Comparison of ENCODE assay signal across 12 cellular contexts in the genomic region with DNA sequence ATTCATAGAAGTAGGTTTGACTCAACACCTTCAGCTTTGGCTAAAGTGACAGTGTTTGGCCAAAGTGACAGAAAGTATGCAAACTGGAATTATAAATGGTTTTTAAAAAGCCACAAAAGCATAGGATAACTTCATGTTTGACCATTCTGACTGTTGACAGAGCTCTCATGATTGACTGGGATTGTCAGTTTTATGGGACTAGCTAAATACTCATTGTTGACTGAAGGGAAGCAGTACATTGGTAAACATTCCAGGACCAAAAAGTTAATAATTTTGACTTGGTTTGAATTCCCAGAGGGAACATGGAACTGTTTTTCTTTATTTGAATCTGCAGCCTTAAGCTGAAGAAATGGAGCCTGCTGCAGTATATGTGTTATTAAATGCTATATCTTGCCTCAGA.
A peak's percentile ranks its signal among the peaks of the same experiment; 100 is the strongest.
DNase-seq lines count a peak whose midpoint lies in the region; ATAC-seq and TF ChIP-seq lines count a peak whose summit lies in the region.
"Had no signal": no experiment of that assay in that cellular context is flagged by ENCODE, and none has a peak within 500 bp of the region (broad histone marks: within the 10 kb centered on the region; RNA-seq: fewer than 3 reads in every experiment).

No MANE protein-coding gene starts in this region.

- no peaks in the 10 kb centered on the region for H3F3A ChIP-seq in PC-3 (ENCODE audit: low read length, unreplicated experiment)

- H3K9me2 ChIP-seq in PC-3 (replicated peaks; ENCODE audit: low read length): no peaks in the 10 kb centered on the region

- H3K4me2 ChIP-seq in PC-3 (ENCODE audit: low read length): no peak overlapping the region
- H3K4me2 ChIP-seq: BLaER1 treated with 17β-estradiol and CSF1 and Interleukin-3, amounts not matched to agents 10 nM and 100 nM; GM23338 had no signal

- H3K27me3 ChIP-seq in PC-3 (ENCODE audit: low read length): peaks cover 30% of the 10 kb centered on the region
- H3K27me3 ChIP-seq: BLaER1 treated with 17β-estradiol and CSF1 and Interleukin-3, amounts not matched to agents 10 nM and 100 nM had no signal

- BruUV-seq in PC-3 (replicated peaks; lab: Mats Ljungman, UMichigan): no TSS peak

- no peaks in the 10 kb centered on the region for H4K20me1 ChIP-seq in PC-3 (ENCODE audit: low read length)
- H4K20me1 ChIP-seq: BLaER1 treated with 17β-estradiol and CSF1 and Interleukin-3, amounts not matched to agents 10 nM and 100 nM had no signal

- H3K27ac ChIP-seq in PC-3 (ENCODE audit: low read length): no peak overlapping the region
- H3K27ac ChIP-seq: BLaER1 treated with 17β-estradiol and CSF1 and Interleukin-3, amounts not matched to agents 10 nM and 100 nM; HL-60 had no signal

- H3K4me1 ChIP-seq in PC-3 (ENCODE audit: insufficient read depth, low read length): peaks cover 8% of the 10 kb centered on the region; the same call in 1 of the 2 replicates

- intact Hi-C loops in PC-3 (cut with micrococcal nuclease): no loop called here

- H3K79me2 ChIP-seq in PC-3 (ENCODE audit: low read length): no peaks in the 10 kb centered on the region

- H3K9me3 ChIP-seq in PC-3 (ENCODE audit: low read length): no peaks in the 10 kb centered on the region

- POLR2A ChIA-PET in PC-3 (lab: Charles Lee; ENCODE audit: unreplicated experiment): no interaction called here

- TF ChIP-seq CTCF in LNCaP clone FGC (IDR thresholded peaks at IDR 0.05; ENCODE audit: control insufficient read depth, extremely low read depth, insufficient read depth) (no peak), PC-3 (conservative IDR thresholded peaks at IDR 0.05; ENCODE audit: low read depth, low read length) (no peak)

- peak; percentile 90 for ATAC-seq in PC-3
- ATAC-seq in GM21717 (IDR thresholded peaks at IDR 0.05; ENCODE audit: unreplicated experiment): no peak
- no peak for ATAC-seq in HG03039 (IDR thresholded peaks at IDR 0.05; ENCODE audit: unreplicated experiment)
- ATAC-seq: CD8-positive, alpha-beta T cell; GM23338 had no signal

- H3K4me3 ChIP-seq in LNCaP clone FGC (ENCODE audit: low read depth, low read length) (no peak overlapping the region), PC-3 (ENCODE audit: low read length) (no peak overlapping the region)
- H3K4me3 ChIP-seq: BLaER1 treated with 17β-estradiol and CSF1 and Interleukin-3, amounts not matched to agents 10 nM and 100 nM; GM23338 had no signal

- peak; percentile 44 for DNase-seq in DMS53 treated with DMSO at 0.1 percent for 48 hours (lab: John Stamatoyannopoulos, UW; ENCODE audit: unreplicated experiment)
- peak; percentile 51 for DNase-seq in LNCaP clone FGC (ENCODE audit: low read depth)
- peak; percentile 48 for DNase-seq in PC-3
- DNase-seq in activated effector memory CD4-positive, alpha-beta T cell treated with anti-CD3 and anti-CD28 coated beads, Interleukin-2, amount 50 U/mL, for 16 hours: no peak
- DNase-seq: Calu3; CD8-positive, alpha-beta T cell; HCEC 1CT had no signal

- CTCF ChIA-PET in PC-3 (lab: Charles Lee): interaction anchor here (0.6 kb wide), 1 partner anchor 46 kb away, joined by 4 read pairs; no protein-coding TSS in a partner anchor

- no peak overlapping the region for H2AFZ ChIP-seq in PC-3 (ENCODE audit: low read length)
- H2AFZ ChIP-seq: GM23338 had no signal

- no peaks in the 10 kb centered on the region for H3K36me3 ChIP-seq in PC-3 (ENCODE audit: low read depth, low read length)
- H3K36me3 ChIP-seq: BLaER1 treated with 17β-estradiol and CSF1 and Interleukin-3, amounts not matched to agents 10 nM and 100 nM had no signal

- H3K9ac ChIP-seq in PC-3 (ENCODE audit: low read length): no peak overlapping the region
- H3K9ac ChIP-seq: BLaER1 treated with 17β-estradiol and CSF1 and Interleukin-3, amounts not matched to agents 10 nM and 100 nM had no signal
